In genomic region chr2:69945900-69946299, GRCh38 we compare ENCODE assay signal across 11 cellular contexts. TPM values are rescaled to one million over a fixed set of nuclear protein-coding genes. Genes with fewer than 3 reads are reported as not detected.
DNase-seq lines count a peak whose midpoint lies in the region; ATAC-seq, FAIRE-seq and TF ChIP-seq lines count a peak whose summit lies in the region.
"Had no signal": no experiment of that assay in that cellular context is flagged by ENCODE, and none has a peak within 500 bp of the region (broad histone marks: within the 10 kb centered on the region; RNA-seq: fewer than 3 reads in every experiment).

No MANE protein-coding gene starts in this region.

- H2AFZ ChIP-seq in OCI-LY1 (ENCODE audit: low read length) (0 out of 2 replicates have a peak overlapping the region, but pooled peaks have one; percentile 87), H1 (ENCODE audit: low read length) (no peak overlapping the region), neuronal stem cell (ENCODE audit: low read length) (no peak overlapping the region), H9 (ENCODE audit: low read length) (no peak overlapping the region)

- peaks cover 20% of the 10 kb centered on the region; the same call in 1 of the 2 replicates for H3K36me3 ChIP-seq in OCI-LY1 (ENCODE audit: insufficient read depth, low read length)
- no peaks in the 10 kb centered on the region for H3K36me3 ChIP-seq in H1 (ENCODE audit: control insufficient read depth in 2 of 4, insufficient read depth in 4 of 4, low read length in 3 of 4)
- H3K36me3 ChIP-seq in neuronal stem cell (replicated peaks in 1 of 2; ENCODE audit: control insufficient read depth in 2 of 2, insufficient read depth in 2 of 2, low read length in 2 of 2), result peaks cover 0 to 3% of the 10 kb centered on the region in 2 donors

- no peak overlapping the region for H3T11ph ChIP-seq in H9 (ENCODE audit: low read length)

- CTCF ChIA-PET in H1 (lab: Charles Lee; ENCODE audit: partially characterized antibody), result interaction anchor here (0.6 to 2.7 kb wide), 9 partner anchors 9 to 1686 kb away, joined by 3 to 10 read pairs (median 4); partner anchors contain the start of gene MXD1

- H3K27ac ChIP-seq in OCI-LY1 (ENCODE audit: low read depth, low read length, poor library complexity, severe bottlenecking) (no peak overlapping the region), H1 (ENCODE audit: low read depth, low read length) (no peak overlapping the region), neuronal stem cell (replicated peaks; ENCODE audit: low read length) (no peak overlapping the region), H9 (ENCODE audit: insufficient read length, low read depth, low read length) (no peak overlapping the region)

- H2BK5ac ChIP-seq in H1 (ENCODE audit: low read depth, low read length), result no peak overlapping the region
- peak overlapping the region; percentile 7 for H2BK5ac ChIP-seq in neuronal stem cell (ENCODE audit: low read length)
- H2BK5ac ChIP-seq in H9 (ENCODE audit: insufficient read length, low read length), result no peak overlapping the region

- peak overlapping the region; percentile 50 for H3K4me3 Mint-ChIP-seq in T-helper 1 cell treated with Interleukin-12 subunit alpha and Interleukin-12 subunit beta and Interleukin-4 antibody, amounts not matched to agents 30 μg/mL and 1 μg/mL, for 36 hours
- H3K4me3 Mint-ChIP-seq in H9, result no peak overlapping the region
- H3K4me3 Mint-ChIP-seq: mesothelial cell of epicardium had no signal

- H3K9ac ChIP-seq in OCI-LY1 (ENCODE audit: low read length), result no peak overlapping the region
- no peak overlapping the region for H3K9ac ChIP-seq in H1 (replicated peaks in 1 of 4; ENCODE audit: extremely low read depth in 1 of 4, low read depth in 3 of 4, low read length in 3 of 4)
- H3K9ac ChIP-seq in neuronal stem cell (ENCODE audit: low read depth, low read length, poor library complexity), result no peak overlapping the region
- no peak overlapping the region for H3K9ac ChIP-seq in H9 (ENCODE audit: extremely low read depth, insufficient read length, low read length)

- H3K4me1 ChIP-seq in OCI-LY1 (ENCODE audit: insufficient read depth, low read length, severe bottlenecking) (peaks cover 11% of the 10 kb centered on the region), H1 (replicated peaks in 1 of 4; ENCODE audit: control insufficient read depth in 3 of 4, insufficient read depth in 4 of 4, low read length in 3 of 4) (peaks cover 0 to 3% (median 0%) of the 10 kb centered on the region in 4 experiments; a peak in 1 of 7 replicates), neuronal stem cell (ENCODE audit: control insufficient read depth in 2 of 2, insufficient read depth in 1 of 2, low read depth in 1 of 2, low read length in 2 of 2) (peaks cover 0 to 12% of the 10 kb centered on the region in 2 donors), H9 (ENCODE audit: insufficient read depth, low read length) (no peaks in the 10 kb centered on the region)

- POLR2A ChIA-PET in H1 (lab: Charles Lee; ENCODE audit: partially characterized antibody), result interaction anchor here (0.9 kb wide), 1 partner anchor 32 kb away, joined by 3 read pairs; no protein-coding TSS in a partner anchor

- H2AK5ac ChIP-seq in H1 (ENCODE audit: low read depth, low read length) (0 out of 2 replicates have a peak overlapping the region, but pooled peaks have one; percentile 13), neuronal stem cell (ENCODE audit: low read depth, low read length) (no peak overlapping the region), H9 (ENCODE audit: insufficient read length, low read length) (no peak overlapping the region)

- H3K4ac ChIP-seq in H1 (replicated peaks; ENCODE audit: insufficient read length, low read depth, low read length), result no peak overlapping the region
- H3K4ac ChIP-seq in neuronal stem cell (ENCODE audit: low read length), result no peak overlapping the region
- H3K4ac ChIP-seq in H9 (ENCODE audit: low read depth, low read length), result no peak overlapping the region

- H4K8ac ChIP-seq in H1 (ENCODE audit: extremely low read depth, insufficient read depth, low read length) (no peak overlapping the region; the same call in 1 of the 2 replicates), neuronal stem cell (ENCODE audit: low read depth, low read length) (no peak overlapping the region), H9 (replicated peaks; ENCODE audit: insufficient read length, low read depth, low read length) (no peak overlapping the region)

- H3K23ac ChIP-seq in H1 (ENCODE audit: insufficient read length) (no peak overlapping the region), neuronal stem cell (ENCODE audit: low read depth, low read length, poor library complexity) (no peak overlapping the region), H9 (ENCODE audit: insufficient read length, low read depth, low read length) (no peak overlapping the region)

- H3F3A ChIP-seq in OCI-LY1 (ENCODE audit: insufficient read depth, low read length), result no peaks in the 10 kb centered on the region

- H4K91ac ChIP-seq in H1 (replicated peaks; ENCODE audit: insufficient read length, low read length) (no peak overlapping the region), neuronal stem cell (ENCODE audit: low read depth, low read length, poor library complexity) (no peak overlapping the region), H9 (ENCODE audit: insufficient read length, low read depth, low read length) (no peak overlapping the region)

- no peak overlapping the region for H2BK20ac ChIP-seq in H1 (ENCODE audit: low read length)
- no peak overlapping the region for H2BK20ac ChIP-seq in H9 (ENCODE audit: low read depth, low read length, poor library complexity, severe bottlenecking)

- TF ChIP-seq POLR2A in H1 (IDR thresholded peaks at IDR 0.05; ENCODE audit: control extremely low read depth in 1 of 2, low read depth in 2 of 2, low read length in 2 of 2), result no peak

- H3K79me1 ChIP-seq in H1 (ENCODE audit: low read depth, low read length) (no peaks in the 10 kb centered on the region), neuronal stem cell (ENCODE audit: low read depth, low read length) (no peaks in the 10 kb centered on the region), H9 (ENCODE audit: insufficient read depth, low read depth, low read length, poor library complexity, severe bottlenecking) (no peaks in the 10 kb centered on the region)

- no peaks in the 10 kb centered on the region for H3K9me2 ChIP-seq in OCI-LY1 (ENCODE audit: low read depth, low read length)

- peak overlapping the region; percentile 95 for H3K27ac Mint-ChIP-seq in T-helper 1 cell treated with Interleukin-12 subunit alpha and Interleukin-12 subunit beta and Interleukin-4 antibody, amounts not matched to agents 30 μg/mL and 1 μg/mL, for 36 hours
- H3K27ac Mint-ChIP-seq in H9, result peak overlapping the region in 1 of 3 experiments; percentile 54; a peak in 2 of 7 replicates
- H3K27ac Mint-ChIP-seq: mesothelial cell of epicardium had no signal

- H2BK12ac ChIP-seq in H1 (ENCODE audit: low read depth, low read length), result no peak overlapping the region
- H2BK12ac ChIP-seq in neuronal stem cell (ENCODE audit: low read length), result peak overlapping the region; percentile 36
- no peak overlapping the region for H2BK12ac ChIP-seq in H9 (ENCODE audit: insufficient read length, low read depth, low read length)

- WGBS in H1 (ENCODE audit: extremely low coverage in 1 of 2, insufficient coverage in 1 of 2, insufficient read length in 1 of 2, insufficient replicate concordance in 2 of 2, low coverage in 1 of 2, low lambda C conversion rate in 2 of 2, missing lambda C conversion rate in 1 of 2), 2 experiments, result 84% methylated on average over 8 of the region's 8 CpGs; no CpG with 5 or more reads in 1 of the 2 experiments
- no CpG with 5 or more reads among the region's 8 CpGs for WGBS in neuronal stem cell (ENCODE audit: extremely low coverage in 2 of 2, insufficient read length in 2 of 2, insufficient replicate concordance in 1 of 2), 2 donors
- WGBS in H9 (ENCODE audit: extremely low coverage, insufficient read length, low lambda C conversion rate), result no CpG with 5 or more reads among the region's 8 CpGs

- H3K79me2 ChIP-seq in OCI-LY1 (ENCODE audit: insufficient read depth, low read length) (no peaks in the 10 kb centered on the region), H1 (ENCODE audit: control insufficient read depth in 1 of 2, insufficient read depth in 2 of 2, low read length in 2 of 2) (no peaks in the 10 kb centered on the region), H9 (ENCODE audit: insufficient read depth, low read length) (no peaks in the 10 kb centered on the region)

- H3K4me2 ChIP-seq in OCI-LY1 (ENCODE audit: low read length) (peak overlapping the region; percentile 57; the same call in 1 of the 2 replicates), H1 (ENCODE audit: insufficient read depth in 1 of 2, low read depth in 2 of 2, low read length in 2 of 2) (no peak overlapping the region), neuronal stem cell (ENCODE audit: insufficient read depth, low read length, poor library complexity, severe bottlenecking) (no peak overlapping the region), H9 (ENCODE audit: insufficient read depth, insufficient read length, low read length) (no peak overlapping the region)

- no peaks in the 10 kb centered on the region for H3K27me3 ChIP-seq in OCI-LY1 (ENCODE audit: insufficient read depth, low read length)
- no peaks in the 10 kb centered on the region; a peak in 1 of 7 replicates for H3K27me3 ChIP-seq in H1 (replicated peaks in 1 of 4; ENCODE audit: control insufficient read depth in 3 of 4, extremely low read depth in 1 of 4, insufficient read depth in 3 of 4, low read length in 3 of 4)
- no peaks in the 10 kb centered on the region for H3K27me3 ChIP-seq in neuronal stem cell (ENCODE audit: control insufficient read depth in 3 of 3, insufficient read depth in 3 of 3, low read depth in 1 of 3, low read length in 3 of 3)
- no peaks in the 10 kb centered on the region for H3K27me3 ChIP-seq in H9 (ENCODE audit: insufficient read depth, low read length)

- DNase-seq in T-helper 1 cell, result no peak
- DNase-seq in H1 (ENCODE audit: low read depth in 1 of 2, low spot score in 2 of 2), result no peak
- DNase-seq in neuronal stem cell (ENCODE audit: low spot score), result no peak
- no peak for DNase-seq in NAMALWA (ENCODE audit: low spot score)
- no peak for DNase-seq in H9
- DNase-seq: T1000, transverse colon had no signal

- no peaks in the 10 kb centered on the region for H3K23me2 ChIP-seq in H1 (ENCODE audit: low read depth, low read length)
- no peaks in the 10 kb centered on the region for H3K23me2 ChIP-seq in H9 (ENCODE audit: insufficient read length, low read depth, low read length, poor library complexity, severe bottlenecking)

- H3K4me3 ChIP-seq in OCI-LY1 (ENCODE audit: low read depth, low read length, poor library complexity, severe bottlenecking) (no peak overlapping the region), H1 (ENCODE audit: extremely low read depth in 1 of 4, insufficient read depth in 2 of 4, low read depth in 3 of 4, low read length in 4 of 4) (no peak overlapping the region), neuronal stem cell (ENCODE audit: low read length in 2 of 2) (no peak overlapping the region)
- H3K4me3 ChIP-seq: transverse colon had no signal

- ATAC-seq in HG02588 (IDR thresholded peaks at IDR 0.05; ENCODE audit: unreplicated experiment), result no peak

- H2BK120ac ChIP-seq in H1 (replicated peaks; ENCODE audit: low read depth, low read length) (no peak overlapping the region), neuronal stem cell (ENCODE audit: low read depth, low read length) (no peak overlapping the region), H9 (ENCODE audit: low read depth, low read length, poor library complexity, severe bottlenecking) (no peak overlapping the region)

- no peaks in the 10 kb centered on the region for H3K27me3 Mint-ChIP-seq in T-helper 1 cell treated with Interleukin-12 subunit alpha and Interleukin-12 subunit beta and Interleukin-4 antibody, amounts not matched to agents 30 μg/mL and 1 μg/mL, for 36 hours (ENCODE audit: low read depth)
- H3K27me3 Mint-ChIP-seq in H9 (ENCODE audit: low read depth), result peaks cover 1% of the 10 kb centered on the region; the same call in 1 of the 2 replicates

- H4K20me1 ChIP-seq in OCI-LY1 (ENCODE audit: insufficient read depth, low read length) (no peaks in the 10 kb centered on the region), H1 (replicated peaks in 1 of 2; ENCODE audit: control insufficient read depth in 1 of 2, insufficient read depth in 2 of 2, low read length in 2 of 2) (no peaks in the 10 kb centered on the region), H9 (ENCODE audit: control insufficient read depth, insufficient read depth, insufficient read length) (no peaks in the 10 kb centered on the region)

- TF ChIP-seq CTCF in OCI-LY1 (IDR thresholded peaks at IDR 0.05; ENCODE audit: low read length), result no peak
- no peak for TF ChIP-seq CTCF in H1 (IDR thresholded peaks at IDR 0.05; ENCODE audit: control extremely low read depth in 1 of 3, insufficient read depth in 1 of 3, low read depth in 1 of 3, low read length in 3 of 3)
- TF ChIP-seq CTCF in H9 (conservative IDR thresholded peaks at IDR 0.05), result no peak

- peaks cover 37% of the 10 kb centered on the region for H3K36me3 Mint-ChIP-seq in T-helper 1 cell treated with Interleukin-12 subunit alpha and Interleukin-12 subunit beta and Interleukin-4 antibody, amounts not matched to agents 30 μg/mL and 1 μg/mL, for 36 hours (ENCODE audit: low read depth)
- no peaks in the 10 kb centered on the region for H3K36me3 Mint-ChIP-seq in H9 (ENCODE audit: insufficient read depth in 1 of 3, low read depth in 3 of 3)

- peaks cover 51% of the 10 kb centered on the region for H3K4me1 Mint-ChIP-seq in T-helper 1 cell treated with Interleukin-12 subunit alpha and Interleukin-12 subunit beta and Interleukin-4 antibody, amounts not matched to agents 30 μg/mL and 1 μg/mL, for 36 hours (ENCODE audit: low read depth)
- H3K4me1 Mint-ChIP-seq in H9, result peaks cover 7 to 8% of the 10 kb centered on the region in 2 experiments
- H3K4me1 Mint-ChIP-seq: mesothelial cell of epicardium had no signal

- FAIRE-seq in H1 (lab: Jason Lieb, UNC), result no peak

- no peak for TF ChIP-seq RAD21 in H1 (IDR thresholded peaks at IDR 0.05 in 1 of 2, conservative IDR thresholded peaks at IDR 0.05 in 1 of 2; ENCODE audit: low read depth in 2 of 2, low read length in 2 of 2)

- H4K5ac ChIP-seq in H1 (ENCODE audit: insufficient read length, low read depth, low read length) (no peak overlapping the region), H9 (ENCODE audit: insufficient read length, low read depth, low read length) (no peak overlapping the region)

- H3K9me3 Mint-ChIP-seq in T-helper 1 cell treated with Interleukin-12 subunit alpha and Interleukin-12 subunit beta and Interleukin-4 antibody, amounts not matched to agents 30 μg/mL and 1 μg/mL, for 36 hours, result no peaks in the 10 kb centered on the region
- no peaks in the 10 kb centered on the region for H3K9me3 Mint-ChIP-seq in H9
- H3K9me3 Mint-ChIP-seq: mesothelial cell of epicardium had no signal

- H3K18ac ChIP-seq in H1 (ENCODE audit: extremely low read depth, low read length) (no peak overlapping the region), neuronal stem cell (ENCODE audit: low read length) (no peak overlapping the region), H9 (ENCODE audit: insufficient read length, low read depth, low read length) (no peak overlapping the region)

- no peak overlapping the region for H2BK15ac ChIP-seq in H1 (ENCODE audit: low read length)
- no peak overlapping the region for H2BK15ac ChIP-seq in neuronal stem cell (ENCODE audit: low read length)
- H2BK15ac ChIP-seq in H9 (ENCODE audit: low read depth, low read length), result no peak overlapping the region

- H3K14ac ChIP-seq in H1 (ENCODE audit: insufficient read length) (no peak overlapping the region), neuronal stem cell (ENCODE audit: low read length) (no peak overlapping the region), H9 (ENCODE audit: insufficient read depth, low read length) (no peak overlapping the region; the same call in 1 of the 2 replicates)

- no peak for TF ChIP-seq EP300 in H1 (IDR thresholded peaks at IDR 0.05; ENCODE audit: borderline replicate concordance in 1 of 2, low read depth in 2 of 2, low read length in 2 of 2)

- H3K56ac ChIP-seq in H1 (replicated peaks; ENCODE audit: insufficient read length, low read depth, low read length), result no peak overlapping the region
- H3K56ac ChIP-seq in H9 (ENCODE audit: insufficient read length, low read depth, low read length), result no peak overlapping the region

- H3K9me3 ChIP-seq in OCI-LY1 (ENCODE audit: low read length) (no peaks in the 10 kb centered on the region), H1 (ENCODE audit: insufficient read depth in 2 of 2, low read depth in 1 of 2, low read length in 1 of 2) (no peaks in the 10 kb centered on the region), neuronal stem cell (replicated peaks in 1 of 2; ENCODE audit: control insufficient read depth in 2 of 2, insufficient read depth in 1 of 2, low read depth in 1 of 2, low read length in 2 of 2) (peaks cover 0 to 1% of the 10 kb centered on the region in 2 donors), H9 (ENCODE audit: control insufficient read depth, low read depth, low read length) (no peaks in the 10 kb centered on the region)
- H3K9me3 ChIP-seq: transverse colon had no signal

RNA-seq across cellular contexts. Expression of gene ASPRV1, which starts 15.5 kb away (rescaled TPM):
- total RNA-seq in H1 (2021; fragmentation: NEBNext Ultra II Directional; extraction: Animal tissue kit (Norgen Biotek cat#: 25700)), result 0.86 and 0.95 TPM in 2 replicates
- 0.42 and 0.59 TPM in 2 replicates for polyA plus RNA-seq in H1 (2011; rRNA removed)
- polyA plus RNA-seq in H1 (2011; cell fraction: cytosol; rRNA removed), result 0.80 TPM
- polyA plus RNA-seq in H1 (2011; cell fraction: nucleus; rRNA removed), result 1.2 TPM
- polyA plus RNA-seq in H1 (2012, experiment 1 of 2), result 0.87 to 1.0 TPM (median 0.95 TPM) in 4 replicates
- 0.76 TPM for polyA plus RNA-seq in H1 (2012, experiment 2 of 2)
- 0.32 TPM for polyA plus RNA-seq in H1 (2013, experiment 1 of 2)
- 0.31 TPM for polyA plus RNA-seq in H1 (2013, experiment 2 of 2)
- 0.57 and 0.73 TPM in 2 replicates for polyA minus RNA-seq in H1 (2011; rRNA and poly(A)+ RNA removed)
- 0.51 TPM for polyA minus RNA-seq in H1 (2011; cell fraction: cytosol; rRNA and poly(A)+ RNA removed)
- 1.00 TPM for polyA minus RNA-seq in H1 (2011; cell fraction: nucleus; rRNA and poly(A)+ RNA removed)
- polyA plus RNA-seq in neuronal stem cell (2013, experiment 1 of 2), result 0.54 TPM
- polyA plus RNA-seq in neuronal stem cell (2013, experiment 2 of 2), result 0.75 TPM
- 0.57 and 0.64 TPM in 2 replicates for total RNA-seq in H9 (2021)

RNA-seq across cellular contexts. Expression of gene MXD1, which starts 31.0 kb away (rescaled TPM):
- total RNA-seq in H1 (2021; fragmentation: NEBNext Ultra II Directional; extraction: Animal tissue kit (Norgen Biotek cat#: 25700)), result 2.6 TPM in 2 replicates
- 1.0 and 1.6 TPM in 2 replicates for polyA plus RNA-seq in H1 (2011; rRNA removed)
- 1.3 TPM for polyA plus RNA-seq in H1 (2011; cell fraction: cytosol; rRNA removed)
- polyA plus RNA-seq in H1 (2011; cell fraction: nucleus; rRNA removed), result 1.0 TPM
- 0.97 to 1.6 TPM (median 1.5 TPM) in 4 replicates for polyA plus RNA-seq in H1 (2012, experiment 1 of 2)
- polyA plus RNA-seq in H1 (2012, experiment 2 of 2), result 0.16 TPM
- polyA plus RNA-seq in H1 (2013, experiment 1 of 2), result 1.6 TPM
- 1.7 TPM for polyA plus RNA-seq in H1 (2013, experiment 2 of 2)
- polyA minus RNA-seq in H1 (2011; rRNA and poly(A)+ RNA removed), result 1.4 and 1.6 TPM in 2 replicates
- polyA minus RNA-seq in H1 (2011; cell fraction: cytosol; rRNA and poly(A)+ RNA removed), result 1.4 TPM
- 2.8 TPM for polyA minus RNA-seq in H1 (2011; cell fraction: nucleus; rRNA and poly(A)+ RNA removed)
- 6.9 TPM for polyA plus RNA-seq in neuronal stem cell (2013, experiment 1 of 2)
- polyA plus RNA-seq in neuronal stem cell (2013, experiment 2 of 2), result 6.8 TPM
- 3.7 and 5.5 TPM in 2 replicates for total RNA-seq in H9 (2021)

RNA-seq across cellular contexts. Expression of gene SNRNP27, which starts 52.1 kb away (rescaled TPM):
- 40.5 and 40.9 TPM in 2 replicates for total RNA-seq in H1 (2021; fragmentation: NEBNext Ultra II Directional; extraction: Animal tissue kit (Norgen Biotek cat#: 25700))
- polyA plus RNA-seq in H1 (2011; rRNA removed), result 10.9 and 11.1 TPM in 2 replicates
- 32.4 TPM for polyA plus RNA-seq in H1 (2011; cell fraction: cytosol; rRNA removed)
- 9.9 TPM for polyA plus RNA-seq in H1 (2011; cell fraction: nucleus; rRNA removed)
- 21.3 to 27.0 TPM (median 25.1 TPM) in 4 replicates for polyA plus RNA-seq in H1 (2012, experiment 1 of 2)
- 9.6 TPM for polyA plus RNA-seq in H1 (2012, experiment 2 of 2)
- polyA plus RNA-seq in H1 (2013, experiment 1 of 2), result 64.9 TPM
- polyA plus RNA-seq in H1 (2013, experiment 2 of 2), result 62.4 TPM
- polyA minus RNA-seq in H1 (2011; rRNA and poly(A)+ RNA removed), result 3.0 and 4.4 TPM in 2 replicates
- polyA minus RNA-seq in H1 (2011; cell fraction: cytosol; rRNA and poly(A)+ RNA removed), result 12.2 TPM
- polyA minus RNA-seq in H1 (2011; cell fraction: nucleus; rRNA and poly(A)+ RNA removed), result 11.6 TPM
- polyA plus RNA-seq in neuronal stem cell (2013, experiment 1 of 2), result 123 TPM
- polyA plus RNA-seq in neuronal stem cell (2013, experiment 2 of 2), result 126 TPM
- total RNA-seq in H9 (2021), result 47.1 and 53.8 TPM in 2 replicates
